8 cellular contexts compared by ENCODE assay signal in the genomic region with DNA sequence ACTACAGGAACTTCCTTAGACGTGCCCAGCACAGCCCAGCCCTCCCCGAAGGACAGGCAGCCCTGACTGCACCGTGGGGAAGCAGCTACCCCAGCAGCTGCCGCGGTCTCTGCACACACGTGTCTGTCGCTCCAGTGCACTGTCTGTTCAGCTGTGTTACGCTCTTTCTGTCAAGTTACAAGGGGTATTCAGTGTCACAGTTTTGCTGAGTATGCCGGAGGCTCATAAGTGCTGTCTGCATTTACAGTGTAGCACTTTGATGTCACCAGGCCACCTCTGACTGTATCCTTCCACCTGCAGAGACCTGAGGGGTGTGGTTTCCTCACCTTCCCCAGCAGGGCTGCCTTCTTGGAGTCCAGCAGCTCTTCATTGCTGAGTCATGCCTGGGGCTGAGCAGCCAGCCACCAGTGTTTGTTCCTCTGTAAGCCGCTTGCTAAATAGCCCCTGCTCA.
DNase-seq lines count a peak whose midpoint lies in the region; ATAC-seq lines count a peak whose summit lies in the region.

No MANE protein-coding gene starts in this region.

- peaks cover 5% of the 10 kb centered on the region for H3K36me3 Mint-ChIP-seq in IgD-negative memory B cell
- H3K36me3 Mint-ChIP-seq in activated naive CD8-positive, alpha-beta T cell treated with anti-CD3 and anti-CD28 coated beads for 36 hours = peaks cover 13% of the 10 kb centered on the region
- H3K36me3 Mint-ChIP-seq in natural killer cell treated with Interleukin-12 subunit alpha and Interleukin-12 subunit beta and Interleukin-15 and Interleukin-18, amount 100 ng/mL, for 72 hours = peaks cover 4% of the 10 kb centered on the region

- peak; percentile 20 for DNase-seq in activated naive CD8-positive, alpha-beta T cell treated with anti-CD3 and anti-CD28 coated beads for 36 hours
- no peak for DNase-seq in natural killer cell treated with Interleukin-12 subunit alpha and Interleukin-12 subunit beta and Interleukin-15 and Interleukin-18, amount 100 ng/mL, for 72 hours (ENCODE audit: low spot score)
- no peak for DNase-seq in stimulated activated CD4-positive, alpha-beta T cell treated with anti-CD3 and anti-CD28 coated beads, Interleukin-2, amount 100 ng/mL, for 24 hours
- DNase-seq in NCI-H1092 (lab: John Stamatoyannopoulos, UW) = no peak

- no peaks in the 10 kb centered on the region for H3K9me3 Mint-ChIP-seq in IgD-negative memory B cell
- H3K9me3 Mint-ChIP-seq in activated naive CD8-positive, alpha-beta T cell treated with anti-CD3 and anti-CD28 coated beads for 36 hours = no peaks in the 10 kb centered on the region
- H3K9me3 Mint-ChIP-seq in natural killer cell treated with Interleukin-12 subunit alpha and Interleukin-12 subunit beta and Interleukin-15 and Interleukin-18, amount 100 ng/mL, for 72 hours = no peaks in the 10 kb centered on the region

- peaks cover 11 to 24% (median 20%) of the 10 kb centered on the region in 3 donors for H3K4me1 Mint-ChIP-seq in IgD-negative memory B cell
- peaks cover 12% of the 10 kb centered on the region for H3K4me1 Mint-ChIP-seq in activated naive CD8-positive, alpha-beta T cell treated with anti-CD3 and anti-CD28 coated beads for 36 hours
- H3K4me1 Mint-ChIP-seq in natural killer cell treated with Interleukin-12 subunit alpha and Interleukin-12 subunit beta and Interleukin-15 and Interleukin-18, amount 100 ng/mL, for 72 hours (ENCODE audit: low read depth in 2 of 2) = peaks cover 12 to 24% of the 10 kb centered on the region in 2 donors

- H3K27me3 Mint-ChIP-seq in IgD-negative memory B cell = no peaks in the 10 kb centered on the region
- H3K27me3 Mint-ChIP-seq in activated naive CD8-positive, alpha-beta T cell treated with anti-CD3 and anti-CD28 coated beads for 36 hours = no peaks in the 10 kb centered on the region
- H3K27me3 Mint-ChIP-seq in natural killer cell treated with Interleukin-12 subunit alpha and Interleukin-12 subunit beta and Interleukin-15 and Interleukin-18, amount 100 ng/mL, for 72 hours = no peaks in the 10 kb centered on the region

- peak; percentile 57 for ATAC-seq in GM18499 (IDR thresholded peaks at IDR 0.05; ENCODE audit: insufficient read depth, unreplicated experiment)
- peak; percentile 63 for ATAC-seq in GM21528 (IDR thresholded peaks at IDR 0.05; ENCODE audit: low FRiP score, unreplicated experiment)
- ATAC-seq in natural killer cell treated with Interleukin-12 subunit alpha and Interleukin-12 subunit beta and Interleukin-15 and Interleukin-18, amount 100 ng/mL, for 72 hours = peak; percentile 73 to 80
- ATAC-seq in HG03025 (IDR thresholded peaks at IDR 0.05; ENCODE audit: low FRiP score, unreplicated experiment) = no peak

- peak overlapping the region in 3 of 4 donors; percentile 2 to 89 (median 65) for H3K4me3 Mint-ChIP-seq in IgD-negative memory B cell
- no peak overlapping the region for H3K4me3 Mint-ChIP-seq in activated naive CD8-positive, alpha-beta T cell treated with anti-CD3 and anti-CD28 coated beads for 36 hours
- H3K4me3 Mint-ChIP-seq in natural killer cell treated with Interleukin-12 subunit alpha and Interleukin-12 subunit beta and Interleukin-15 and Interleukin-18, amount 100 ng/mL, for 72 hours = no peak overlapping the region

- H3K27ac Mint-ChIP-seq in IgD-negative memory B cell = peak overlapping the region; percentile 66 to 88 (median 87)
- peak overlapping the region; percentile 62 for H3K27ac Mint-ChIP-seq in activated naive CD8-positive, alpha-beta T cell treated with anti-CD3 and anti-CD28 coated beads for 36 hours
- peak overlapping the region; percentile 54 to 80 for H3K27ac Mint-ChIP-seq in natural killer cell treated with Interleukin-12 subunit alpha and Interleukin-12 subunit beta and Interleukin-15 and Interleukin-18, amount 100 ng/mL, for 72 hours

Comparison
In these comparisons a context has a peak if more than half of its experiments do, and no peak if none do; other contexts are left out.
1. H3K4me3 Mint-ChIP-seq: peak in IgD-negative memory B cell (3 of 4); none in activated naive CD8-positive, alpha-beta T cell treated with anti-CD3 and anti-CD28 coated beads for 36 hours (single experiment) and natural killer cell treated with Interleukin-12 subunit alpha and Interleukin-12 subunit beta and Interleukin-15 and Interleukin-18, amount 100 ng/mL, for 72 hours (single experiment).
2. Peak in every context shown above with its lines, with median percentiles within 50 percentile points of each other: H3K27ac Mint-ChIP-seq.